8 cellular contexts compared by ENCODE assay signal in genomic region chr10:68827592-68827959, GRCh38. TPM values are rescaled to one million over a fixed set of nuclear protein-coding genes. Genes with fewer than 3 reads are reported as not detected.
DNase-seq lines count a peak whose midpoint lies in the region; ATAC-seq and TF ChIP-seq lines count a peak whose summit lies in the region.
"Not testable (repeated sequence)": the region's sequence is repeated elsewhere in the genome, so short reads cannot be mapped to it uniquely, and the experiment has no call there.

No MANE protein-coding gene starts in this region.

- H3K9me3 Mint-ChIP-seq in Calu3 (ENCODE audit: low read depth, unreplicated experiment) = not testable (repeated sequence)

- H3K4me3 ChIP-seq in OCI-LY3 (ENCODE audit: low read length) = peak overlapping the region; percentile 99
- peak overlapping the region; percentile 59 for H3K4me3 ChIP-seq in astrocyte of the cerebellum (ENCODE audit: low read depth, low read length)
- H3K4me3 ChIP-seq in heart left ventricle = peak overlapping the region in 11 of 12 donors; percentile 39 to 75 (median 57)
- peak overlapping the region; percentile 17 for H3K4me3 ChIP-seq in mucosa of descending colon
- peak overlapping the region; percentile 61 to 81 (median 70) for H3K4me3 ChIP-seq in stomach

- not testable (repeated sequence) for TF ChIP-seq POLR2A in heart left ventricle (IDR thresholded peaks at IDR 0.05); stomach (IDR thresholded peaks at IDR 0.05)

- peak; percentile 22 for ATAC-seq in GM19468 (IDR thresholded peaks at IDR 0.05; ENCODE audit: extremely low read depth, unreplicated experiment)
- peak; percentile 45 for ATAC-seq in HG02885 (IDR thresholded peaks at IDR 0.05; ENCODE audit: poor library complexity, unreplicated experiment)
- peak in 2 of 4 donors; percentile 11 to 47 for ATAC-seq in heart left ventricle
- peak; percentile 60 for ATAC-seq in mucosa of descending colon

- H3K79me2 ChIP-seq in OCI-LY3 (ENCODE audit: low read length) = not testable (repeated sequence)

- H3K36me3 Mint-ChIP-seq in Calu3 (ENCODE audit: insufficient read depth, unreplicated experiment) = peaks cover 14% of the 10 kb centered on the region

- in situ Hi-C loops in astrocyte of the cerebellum (cut with HindIII; ENCODE audit: low sequenced_read_pairs) = not testable (repeated sequence)

- H3K27me3 ChIP-seq in OCI-LY3 (ENCODE audit: low read depth, low read length) = not testable (repeated sequence)
- H3K27me3 ChIP-seq in heart left ventricle (peaks cover 0 to 18% (median 0%) of the 10 kb centered on the region in 9 donors), stomach (peaks cover 0 to 12% (median 0%) of the 10 kb centered on the region in 3 donors)

- intact Hi-C loops in Calu3 (cut with micrococcal nuclease; ENCODE audit: unreplicated experiment); heart left ventricle (cut with DNase I); mucosa of descending colon (cut with DNase I, micrococcal nuclease); stomach (cut with DNase I; ENCODE audit: low total_unique reads): not testable (repeated sequence)

- H3K36me3 ChIP-seq in OCI-LY3 (replicated peaks; ENCODE audit: low read depth, low read length); heart left ventricle; mucosa of descending colon (ENCODE audit: low read depth); stomach: not testable (repeated sequence)

- BruUV-seq in Calu3 (replicated peaks; lab: Mats Ljungman, UMichigan) = not testable (repeated sequence)

- CTCF ChIA-PET in Calu3 (lab: Charles Lee) = interaction anchor here (0.6 to 1.3 kb wide), 4 partner anchors 10 to 46 kb away, joined by 3 to 5 read pairs (median 4); no protein-coding TSS in a partner anchor

- not testable (repeated sequence) for H3K4me2 ChIP-seq in OCI-LY3 (ENCODE audit: low read length)

- not testable (repeated sequence) for TF ChIP-seq EP300 in stomach (IDR thresholded peaks at IDR 0.05)

- not testable (repeated sequence) for H3K27me3 Mint-ChIP-seq in Calu3 (ENCODE audit: unreplicated experiment)

- not testable (repeated sequence) for H3K9ac ChIP-seq in OCI-LY3 (ENCODE audit: low read length)

- WGBS in heart left ventricle, 4 donors = 0% methylated on average over 1 to 18 of the region's 58 CpGs; no CpG with 5 or more reads in 1 of the 4 donors
- 0 to 1% (median 0%) methylated on average over 10 to 14 of the region's 58 CpGs; no CpG with 5 or more reads in 1 of the 5 donors for WGBS in stomach, 5 donors

- not testable (repeated sequence) for H3K27ac ChIP-seq in OCI-LY3 (ENCODE audit: low read length); heart left ventricle
- H3K27ac ChIP-seq in stomach = peak overlapping the region in 3 of 5 donors; percentile 37 to 82 (median 77)

- H2AFZ ChIP-seq in OCI-LY3 (ENCODE audit: low read depth, low read length) = not testable (repeated sequence)

- not testable (repeated sequence) for H3K9me3 ChIP-seq in OCI-LY3 (ENCODE audit: insufficient read depth, low read length); heart left ventricle; mucosa of descending colon; stomach

- not testable (repeated sequence) for H4K20me1 ChIP-seq in OCI-LY3 (ENCODE audit: insufficient read depth, low read length)

- H3K4me3 Mint-ChIP-seq in Calu3 (ENCODE audit: low read depth, unreplicated experiment) = peak overlapping the region; percentile 78

- not testable (repeated sequence) for H3K27ac Mint-ChIP-seq in Calu3 (ENCODE audit: unreplicated experiment)

- not testable (repeated sequence) for TF ChIP-seq CTCF in Calu3 (IDR thresholded peaks at IDR 0.05; ENCODE audit: unreplicated experiment); OCI-LY3 (IDR thresholded peaks at IDR 0.05; ENCODE audit: low read depth, low read length); astrocyte of the cerebellum (IDR thresholded peaks at IDR 0.05; ENCODE audit: low read depth, low read length, missing control alignments); heart left ventricle (IDR thresholded peaks at IDR 0.05); mucosa of descending colon (IDR thresholded peaks at IDR 0.05); stomach (IDR thresholded peaks at IDR 0.05)

- not testable (repeated sequence) for H3K4me1 ChIP-seq in OCI-LY3 (ENCODE audit: low read length); mucosa of descending colon (ENCODE audit: low read depth)
- H3K4me1 ChIP-seq in heart left ventricle (peaks cover 0 to 13% (median 5%) of the 10 kb centered on the region in 12 donors), stomach (peaks cover 6 to 22% (median 15%) of the 10 kb centered on the region in 4 donors)

- DNase-seq in Calu3; astrocyte of the cerebellum (ENCODE audit: low read depth); heart left ventricle; mucosa of descending colon; stomach: not testable (repeated sequence)

- not testable (repeated sequence) for H3K4me1 Mint-ChIP-seq in Calu3 (ENCODE audit: low read depth, unreplicated experiment)

RNA-seq across cellular contexts. Expression of gene STOX1, which starts 0.2 kb away (rescaled TPM):
- total RNA-seq in Calu3 (2022) = 2.7 TPM in 2 replicates
- total RNA-seq in heart left ventricle = 1 to 10 TPM in 2 of 9 donors, under 1 TPM in 6, not detected in 1; 0.09 to 1.2 (median 0.27) TPM
- under 1 TPM; 0.14 to 0.42 TPM for polyA plus RNA-seq in heart left ventricle
- 1 to 10 TPM; 1.6 to 6.9 (median 2.9) TPM for total RNA-seq in mucosa of descending colon
- total RNA-seq in stomach = 10 to 100 TPM in 1 of 5 donors, 1 to 10 TPM in 4; 1.2 to 13.8 (median 8.3) TPM
- polyA plus RNA-seq in stomach = 1 to 10 TPM; 1.8 to 3.8 (median 2.6) TPM

Comparison
In these comparisons a context has a peak if more than half of its experiments do, and no peak if none do; other contexts are left out.
1. H3K4me3 ChIP-seq: peak in every context shown above with its lines; median percentile 99 in OCI-LY3; 70 in stomach; 59 in astrocyte of the cerebellum; 57 in heart left ventricle; 17 in mucosa of descending colon.